In the genomic region with DNA sequence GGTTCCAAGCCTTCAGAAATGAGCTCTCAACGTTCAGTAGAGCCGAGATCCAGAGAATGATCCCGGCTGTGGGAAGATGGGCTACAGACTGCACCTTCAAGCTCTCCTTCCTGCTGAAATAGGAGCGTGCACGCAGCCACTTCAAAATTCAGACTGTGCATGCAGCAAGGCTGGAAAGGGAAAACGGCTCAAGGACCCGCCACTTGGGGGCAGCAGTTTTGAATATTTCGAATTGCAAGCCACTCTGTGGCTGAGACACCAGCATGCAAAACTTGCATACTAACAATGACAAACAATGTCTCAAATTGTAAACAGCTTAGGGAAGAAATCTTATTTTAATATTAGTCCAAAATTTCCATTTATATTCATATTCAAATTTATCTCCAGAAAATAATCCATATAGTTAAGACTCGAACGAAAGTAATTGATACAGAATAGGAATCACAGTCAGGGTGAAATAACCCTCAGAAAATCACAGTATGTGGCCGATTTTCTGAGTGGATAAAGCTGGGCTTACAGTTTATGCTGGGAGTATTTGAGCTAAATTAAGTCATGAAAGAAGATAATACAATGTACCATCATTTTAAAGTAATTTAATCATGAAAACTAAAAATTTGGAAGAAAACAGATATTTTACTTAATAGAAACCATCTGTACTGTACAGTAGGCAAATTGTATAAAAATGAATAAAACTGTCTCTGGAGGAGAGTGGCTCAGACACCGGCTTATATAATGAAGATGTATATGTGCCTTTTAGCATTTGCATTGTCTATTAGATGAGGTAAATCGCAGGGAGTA, we compare ENCODE assay signal across 9 cellular contexts.
DNase-seq lines count a peak whose midpoint lies in the region; ATAC-seq and TF ChIP-seq lines count a peak whose summit lies in the region.
"Had no signal": no experiment of that assay in that cellular context is flagged by ENCODE, and none has a peak within 500 bp of the region (broad histone marks: within the 10 kb centered on the region; RNA-seq: fewer than 3 reads in every experiment).

No MANE protein-coding gene starts in this region.

- no peak for TF ChIP-seq POLR2A in tibial nerve (IDR thresholded peaks at IDR 0.05)

- no peaks in the 10 kb centered on the region for H3K4me1 Mint-ChIP-seq in activated CD8-positive, alpha-beta T cell treated with anti-CD3 and anti-CD28 coated beads for 36 hours (ENCODE audit: low read depth)
- H3K4me1 Mint-ChIP-seq in nephron progenitor cell: peaks cover 5% of the 10 kb centered on the region

- intact Hi-C loops in activated CD8-positive, alpha-beta T cell treated with anti-CD3 and anti-CD28 coated beads for 36 hours (cut with micrococcal nuclease): loop anchor here (10.0 kb wide), 2 partner anchors 261 to 591 kb away; no protein-coding TSS in a partner anchor

- H3K4me3 Mint-ChIP-seq in activated CD8-positive, alpha-beta T cell treated with anti-CD3 and anti-CD28 coated beads for 36 hours: no peak overlapping the region
- H3K4me3 Mint-ChIP-seq in nephron progenitor cell: no peak overlapping the region
- H3K4me3 Mint-ChIP-seq: T-helper 17 cell had no signal

- H3K4me3 ChIP-seq in epithelial cell of proximal tubule (ENCODE audit: low read depth, low read length) (no peak overlapping the region), tibial nerve (no peak overlapping the region)

- peak; percentile 37 for TF ChIP-seq CTCF in activated CD8-positive, alpha-beta T cell treated with anti-CD3 and anti-CD28 coated beads for 36 hours (IDR thresholded peaks at IDR 0.05)
- peak; percentile 74 for TF ChIP-seq CTCF in epithelial cell of proximal tubule (conservative IDR thresholded peaks at IDR 0.05; ENCODE audit: low read depth, low read length)
- TF ChIP-seq CTCF in nephron progenitor cell (IDR thresholded peaks at IDR 0.05): peak; percentile 72
- TF ChIP-seq CTCF in tibial nerve (IDR thresholded peaks at IDR 0.05): peak; percentile 43 to 57 (median 53)

- TF ChIP-seq EP300 in tibial nerve (IDR thresholded peaks at IDR 0.05): no peak

- peaks cover 33% of the 10 kb centered on the region for H3K27me3 Mint-ChIP-seq in activated CD8-positive, alpha-beta T cell treated with anti-CD3 and anti-CD28 coated beads for 36 hours
- H3K27me3 Mint-ChIP-seq in nephron progenitor cell (ENCODE audit: low read depth, poor library complexity): peaks cover 52% of the 10 kb centered on the region

- no peaks in the 10 kb centered on the region for H3K36me3 Mint-ChIP-seq in activated CD8-positive, alpha-beta T cell treated with anti-CD3 and anti-CD28 coated beads for 36 hours (ENCODE audit: low read depth)
- H3K36me3 Mint-ChIP-seq in nephron progenitor cell (ENCODE audit: low read depth): no peaks in the 10 kb centered on the region

- no peak overlapping the region for H3K27ac Mint-ChIP-seq in activated CD8-positive, alpha-beta T cell treated with anti-CD3 and anti-CD28 coated beads for 36 hours
- H3K27ac Mint-ChIP-seq in nephron progenitor cell: no peak overlapping the region
- H3K27ac Mint-ChIP-seq: T-helper 17 cell had no signal

- CTCF ChIA-PET in activated CD8-positive, alpha-beta T cell treated with anti-CD3 and anti-CD28 coated beads for 36 hours (lab: Charles Lee): interaction anchor here (0.8 to 1.6 kb wide), 11 partner anchors 9 to 596 kb away, joined by 3 to 5 read pairs (median 3); no protein-coding TSS in a partner anchor

- ATAC-seq in GM19463 (IDR thresholded peaks at IDR 0.05; ENCODE audit: unreplicated experiment): peak; percentile 58
- no peak for ATAC-seq in activated CD8-positive, alpha-beta T cell treated with anti-CD3 and anti-CD28 coated beads for 36 hours
- ATAC-seq in GM21381 (IDR thresholded peaks at IDR 0.05; ENCODE audit: unreplicated experiment): no peak
- ATAC-seq: T-helper 17 cell had no signal

- peaks cover 0 to 7% (median 0%) of the 10 kb centered on the region in 4 donors for H3K4me1 ChIP-seq in tibial nerve

- H3K27ac ChIP-seq in tibial nerve: no peak overlapping the region

- no peaks in the 10 kb centered on the region for H3K9me3 Mint-ChIP-seq in activated CD8-positive, alpha-beta T cell treated with anti-CD3 and anti-CD28 coated beads for 36 hours
- H3K9me3 Mint-ChIP-seq in nephron progenitor cell: peaks cover 4% of the 10 kb centered on the region

- H3K9me3 ChIP-seq in tibial nerve: no peaks in the 10 kb centered on the region

- POLR2A ChIA-PET in activated CD8-positive, alpha-beta T cell treated with anti-CD3 and anti-CD28 coated beads for 36 hours (lab: Charles Lee): no interaction called here

- H3K36me3 ChIP-seq in tibial nerve: no peaks in the 10 kb centered on the region

- DNase-seq in COLO829 (ENCODE audit: low spot score) (peak; percentile 16), NCI-H2171 treated with DMSO at 0.1 percent for 48 hours (lab: John Stamatoyannopoulos, UW) (peak; percentile 56), epithelial cell of proximal tubule (ENCODE audit: low read depth) (no peak), nephron progenitor cell (peak; percentile 81), tibial nerve (ENCODE audit: low spot score in 2 of 2) (peak; percentile 50 to 68)
- peak; percentile 77 for DNase-seq in activated CD8-positive, alpha-beta T cell treated with anti-CD3 and anti-CD28 coated beads for 36 hours

- H3K27me3 ChIP-seq in tibial nerve: peaks cover 0 to 28% of the 10 kb centered on the region in 2 donors

- 32% methylated on average over 13 of the region's 13 CpGs for WGBS in tibial nerve, 2 donors
